In genomic region chr17:81865733-81866439, GRCh38 we compare ENCODE assay signal across 8 cellular contexts. TPM values are rescaled to one million over a fixed set of nuclear protein-coding genes. Genes with fewer than 3 reads are reported as not detected.
DNase-seq lines count a peak whose midpoint lies in the region; ATAC-seq and TF ChIP-seq lines count a peak whose summit lies in the region.

No MANE protein-coding gene starts in this region.

- peak overlapping the region; percentile 60 for H3K27ac Mint-ChIP-seq in activated CD4-positive, alpha-beta T cell treated with anti-CD3 and anti-CD28 coated beads, Interleukin-2, amount 10 ng/mL, durations not matched to agents 7 days and 5 days

- no peaks in the 10 kb centered on the region for H3K9me3 Mint-ChIP-seq in activated CD4-positive, alpha-beta T cell treated with anti-CD3 and anti-CD28 coated beads, Interleukin-2, amount 10 ng/mL, durations not matched to agents 7 days and 5 days

- H4K20me1 ChIP-seq in GM23248 (ENCODE audit: insufficient read depth) = no peaks in the 10 kb centered on the region

- H3K27me3 ChIP-seq in ACC112 (ENCODE audit: insufficient read depth, low read length) = no peaks in the 10 kb centered on the region
- no peaks in the 10 kb centered on the region for H3K27me3 ChIP-seq in GM23248 (replicated peaks; ENCODE audit: insufficient read depth)

- H3K4me3 ChIP-seq in ACC112 (ENCODE audit: low read depth, low read length) (no peak overlapping the region), GM23248 (no peak overlapping the region)

- WGBS in GM23248 (ENCODE audit: low coverage in 1 of 2, low lambda C conversion rate in 2 of 2, missing lambda C conversion rate in 2 of 2), 2 experiments = 63 to 66% methylated on average over 17 to 18 of the region's 18 CpGs

- H3K79me2 ChIP-seq in ACC112 (ENCODE audit: control insufficient read depth, insufficient read depth, low read length, unreplicated experiment) (peaks cover 46% of the 10 kb centered on the region), GM23248 (ENCODE audit: insufficient read depth) (peaks cover 68% of the 10 kb centered on the region)

- H3K36me3 Mint-ChIP-seq in activated CD4-positive, alpha-beta T cell treated with anti-CD3 and anti-CD28 coated beads, Interleukin-2, amount 10 ng/mL, durations not matched to agents 7 days and 5 days (ENCODE audit: low read depth) = peaks cover 35% of the 10 kb centered on the region

- peaks cover 45% of the 10 kb centered on the region for H3F3A ChIP-seq in GM23248 (ENCODE audit: insufficient read depth)

- in situ Hi-C loops in GM23248 (cut with MboI) (no loop called here), KBM-7 (cut with MboI; ENCODE audit: low pct_unique_long_range_greater_than_20kb, low sequenced_read_pairs) (no loop called here)

- H3K4me3 Mint-ChIP-seq in activated CD4-positive, alpha-beta T cell treated with anti-CD3 and anti-CD28 coated beads, Interleukin-2, amount 10 ng/mL, durations not matched to agents 7 days and 5 days = no peak overlapping the region

- no peak overlapping the region for H3K4me2 ChIP-seq in GM23248 (ENCODE audit: unreplicated experiment)

- H2AFZ ChIP-seq in ACC112 (ENCODE audit: low read length, unreplicated experiment) = no peak overlapping the region
- H2AFZ ChIP-seq in GM23248 = no peak overlapping the region

- H3K4me1 ChIP-seq in ACC112 (ENCODE audit: control insufficient read depth, insufficient read depth, low read length, unreplicated experiment) = peaks cover 41% of the 10 kb centered on the region
- peaks cover 21% of the 10 kb centered on the region for H3K4me1 ChIP-seq in GM23248 (ENCODE audit: insufficient read depth)

- H3K9me2 ChIP-seq in GM23248 (ENCODE audit: insufficient read depth) = no peaks in the 10 kb centered on the region

- peak; percentile 58 for DNase-seq in GM23248
- no peak for DNase-seq in activated CD4-positive, alpha-beta T cell treated with anti-CD3 and anti-CD28 coated beads, Interleukin-2, amount 10 ng/mL, durations not matched to agents 7 days and 5 days
- DNase-seq in left colon = peak; percentile 94 to 97
- DNase-seq in GM20000 (ENCODE audit: low spot score) = no peak
- no peak for DNase-seq in NCI-H1694 (lab: John Stamatoyannopoulos, UW)
- DNase-seq in KBM-7 = no peak

- POLR2A ChIA-PET in activated CD4-positive, alpha-beta T cell treated with anti-CD3 and anti-CD28 coated beads, Interleukin-2, amount 10 ng/mL, durations not matched to agents 7 days and 5 days (lab: Charles Lee) = no interaction called here

- H3K36me3 ChIP-seq in ACC112 (ENCODE audit: insufficient read depth, low read length) (no peaks in the 10 kb centered on the region; the same call in 1 of the 2 replicates), GM23248 (ENCODE audit: low read depth) (no peaks in the 10 kb centered on the region)

- no peaks in the 10 kb centered on the region for H3K9me3 ChIP-seq in GM23248 (ENCODE audit: low read depth)

- H3K27ac ChIP-seq in ACC112 (ENCODE audit: low read depth, low read length) (peak overlapping the region; percentile 50; the same call in 1 of the 2 replicates), GM23248 (peak overlapping the region; percentile 90)

- H3K27me3 Mint-ChIP-seq in activated CD4-positive, alpha-beta T cell treated with anti-CD3 and anti-CD28 coated beads, Interleukin-2, amount 10 ng/mL, durations not matched to agents 7 days and 5 days = no peaks in the 10 kb centered on the region

- ATAC-seq in left colon (peak; percentile 61), GM21717 (IDR thresholded peaks at IDR 0.05; ENCODE audit: unreplicated experiment) (no peak)

- intact Hi-C loops in left colon (cut with DNase I, micrococcal nuclease) = no loop called here

- peaks cover 47% of the 10 kb centered on the region for H3K4me1 Mint-ChIP-seq in activated CD4-positive, alpha-beta T cell treated with anti-CD3 and anti-CD28 coated beads, Interleukin-2, amount 10 ng/mL, durations not matched to agents 7 days and 5 days

- TF ChIP-seq CTCF in GM20000 (IDR thresholded peaks at IDR 0.05; ENCODE audit: extremely low read depth, missing control alignments) = no peak

- CTCF ChIA-PET in activated CD4-positive, alpha-beta T cell treated with anti-CD3 and anti-CD28 coated beads, Interleukin-2, amount 10 ng/mL, durations not matched to agents 7 days and 5 days (lab: Charles Lee) = interaction anchor here (0.8 to 1.4 kb wide), 3 partner anchors 29 to 350 kb away, joined by 3 read pairs; no protein-coding TSS in a partner anchor

- H3K9ac ChIP-seq in GM23248 = peak overlapping the region; percentile 44; the same call in 1 of the 2 replicates

RNA-seq across cellular contexts. Expression of gene ARHGDIA, which starts 5.3 kb away (rescaled TPM):
- 193 and 208 TPM in 2 replicates for total RNA-seq in GM23248 (2014; rRNA removed; shearing (Covaris generic))
- 310 and 313 TPM in 2 replicates for polyA plus RNA-seq in GM23248 (2016; fragmentation: Nextera tagmentation; extraction: Ambion mirVana)
- total RNA-seq in activated CD4-positive, alpha-beta T cell treated with anti-CD3 and anti-CD28 coated beads, Interleukin-2, amount 10 ng/mL, durations not matched to agents 7 days and 5 days = 100 to 1,000 TPM; 654 to 714 TPM
- total RNA-seq in left colon = 100 to 1,000 TPM; 447 to 500 TPM

RNA-seq across cellular contexts. Expression of gene P4HB, which starts 5.6 kb away (rescaled TPM):
- 3,203 and 4,003 TPM in 2 replicates for total RNA-seq in GM23248 (2014; rRNA removed; shearing (Covaris generic))
- polyA plus RNA-seq in GM23248 (2016; fragmentation: Nextera tagmentation; extraction: Ambion mirVana) = 1,651 and 1,674 TPM in 2 replicates
- 100 to 1,000 TPM; 420 to 499 TPM for total RNA-seq in activated CD4-positive, alpha-beta T cell treated with anti-CD3 and anti-CD28 coated beads, Interleukin-2, amount 10 ng/mL, durations not matched to agents 7 days and 5 days
- total RNA-seq in left colon = 100 to 1,000 TPM; 560 to 669 TPM

RNA-seq across cellular contexts. Expression of gene ALYREF, which starts 25.5 kb away (rescaled TPM):
- 80.6 and 100 TPM in 2 replicates for total RNA-seq in GM23248 (2014; rRNA removed; shearing (Covaris generic))
- 6.9 and 8.6 TPM in 2 replicates for polyA plus RNA-seq in GM23248 (2016; fragmentation: Nextera tagmentation; extraction: Ambion mirVana)
- total RNA-seq in activated CD4-positive, alpha-beta T cell treated with anti-CD3 and anti-CD28 coated beads, Interleukin-2, amount 10 ng/mL, durations not matched to agents 7 days and 5 days = 100 to 1,000 TPM; 197 to 221 TPM
- total RNA-seq in left colon = 10 to 100 TPM; 43.9 to 69.8 TPM

RNA-seq across cellular contexts. Expression of gene ANAPC11, which starts 25.6 kb away (rescaled TPM):
- 175 and 179 TPM in 2 replicates for total RNA-seq in GM23248 (2014; rRNA removed; shearing (Covaris generic))
- polyA plus RNA-seq in GM23248 (2016; fragmentation: Nextera tagmentation; extraction: Ambion mirVana) = 428 and 436 TPM in 2 replicates
- total RNA-seq in activated CD4-positive, alpha-beta T cell treated with anti-CD3 and anti-CD28 coated beads, Interleukin-2, amount 10 ng/mL, durations not matched to agents 7 days and 5 days = 10 to 100 TPM; 83.2 to 96.8 TPM
- total RNA-seq in left colon = 10 to 100 TPM; 83.6 to 88.6 TPM

RNA-seq across cellular contexts. Expression of gene PPP1R27, which starts 31.0 kb away (rescaled TPM):
- not detected in 2 replicates for total RNA-seq in GM23248 (2014; rRNA removed; shearing (Covaris generic))
- polyA plus RNA-seq in GM23248 (2016; fragmentation: Nextera tagmentation; extraction: Ambion mirVana) = 0.37 TPM in 1 of 2 replicates, not detected in the other
- total RNA-seq in activated CD4-positive, alpha-beta T cell treated with anti-CD3 and anti-CD28 coated beads, Interleukin-2, amount 10 ng/mL, durations not matched to agents 7 days and 5 days = not detected
- total RNA-seq in left colon = not detected

Comparison
In these comparisons a context has a peak if more than half of its experiments do, and no peak if none do; other contexts are left out.
1. DNase-seq: peak in GM23248 (single experiment) and left colon (2 of 2); none in activated CD4-positive, alpha-beta T cell treated with anti-CD3 and anti-CD28 coated beads, Interleukin-2, amount 10 ng/mL, durations not matched to agents 7 days and 5 days (single experiment), GM20000 (single experiment), NCI-H1694 (single experiment) and KBM-7 (single experiment).